In genomic region chr19:2479556-2480194, GRCh38 we compare ENCODE assay signal across 8 cellular contexts. TPM values are rescaled to one million over a fixed set of nuclear protein-coding genes. Genes with fewer than 3 reads are reported as not detected.
A peak's percentile ranks its signal among the peaks of the same experiment; 100 is the strongest.
DNase-seq lines count a peak whose midpoint lies in the region; ATAC-seq and TF ChIP-seq lines count a peak whose summit lies in the region.
"Had no signal": no experiment of that assay in that cellular context is flagged by ENCODE, and none has a peak within 500 bp of the region (broad histone marks: within the 10 kb centered on the region; RNA-seq: fewer than 3 reads in every experiment).

No MANE protein-coding gene starts in this region.

- DNase-seq in RWPE1 (ENCODE audit: low spot score) = no peak
- peak; percentile 38 for DNase-seq in germinal center (ENCODE audit: low spot score)
- no peak for DNase-seq in NCI-H2171 (lab: John Stamatoyannopoulos, UW)
- no peak for DNase-seq in SW480 (ENCODE audit: low spot score)
- DNase-seq: NCI-H1930 had no signal

- peak; percentile 76 for TF ChIP-seq CTCF in GM12875 (IDR thresholded peaks at IDR 0.05; ENCODE audit: borderline replicate concordance, insufficient read depth, low read depth, low read length)
- TF ChIP-seq CTCF in RWPE1 (conservative IDR thresholded peaks at IDR 0.05; ENCODE audit: low read depth) = peak; percentile 21

- POLR2A ChIA-PET in RWPE1 (lab: Yijun Ruan, JAX; ENCODE audit: low non-redundant PET) = no interaction called here

- H3K4me3 ChIP-seq in GM12875 (ENCODE audit: low read depth, low read length) = peak overlapping the region; percentile 84
- peak overlapping the region in 5 of 7 experiments; percentile 69 to 98 (median 85) for H3K4me3 ChIP-seq in skin epidermis

- ATAC-seq in esophagus mucosa = no peak

- CTCF ChIA-PET in RWPE1 (lab: Yijun Ruan, JAX) = interaction anchor here (0.6 to 1.9 kb wide), 6 partner anchors 27 to 134 kb away, joined by 3 to 13 read pairs (median 3); no protein-coding TSS in a partner anchor

- peak overlapping the region; percentile 98 for H3K27ac ChIP-seq in RWPE1
- H3K27ac ChIP-seq in skin epidermis = peak overlapping the region in 17 of 21 experiments; percentile 83 to 97 (median 89)

RNA-seq across cellular contexts. Expression of gene GADD45B, which starts 3.7 kb away (rescaled TPM):
- 26.3 TPM for total RNA-seq in esophagus mucosa

RNA-seq across cellular contexts. Expression of gene LMNB2, which starts 22.9 kb away (rescaled TPM):
- 50.4 TPM for total RNA-seq in esophagus mucosa

RNA-seq across cellular contexts. Expression of gene TIMM13, which starts 52.3 kb away (rescaled TPM):
- 106 TPM for total RNA-seq in esophagus mucosa
